In the genomic region with DNA sequence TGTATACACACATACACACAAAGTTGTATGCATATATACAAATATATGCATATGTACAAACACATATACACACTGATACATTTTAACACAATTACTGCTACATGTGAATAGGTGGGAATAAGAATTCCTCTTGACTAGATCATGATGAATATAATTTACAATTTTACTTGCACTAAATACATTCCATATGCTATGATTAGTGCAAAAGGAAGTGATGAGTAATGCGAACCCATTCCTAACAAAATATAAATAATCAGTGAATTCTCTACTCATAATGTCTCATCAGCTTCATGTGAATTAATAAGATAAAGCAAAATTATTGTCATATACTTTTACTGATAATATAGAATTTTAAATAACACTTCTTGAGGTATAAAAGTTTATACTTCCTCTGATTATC, we compare ENCODE assay signal across 23 cellular contexts.
DNase-seq lines count a peak whose midpoint lies in the region; ATAC-seq and TF ChIP-seq lines count a peak whose summit lies in the region.
"Had no signal": no experiment of that assay in that cellular context is flagged by ENCODE, and none has a peak within 500 bp of the region (broad histone marks: within the 10 kb centered on the region; RNA-seq: fewer than 3 reads in every experiment).

No MANE protein-coding gene starts in this region.

- no peak overlapping the region for H3K9ac ChIP-seq in fibroblast of lung (ENCODE audit: insufficient read depth, low read length)

- POLR2A ChIA-PET in MCF 10A (lab: Yijun Ruan, JAX), result no interaction called here
- POLR2A ChIA-PET in CD8-positive, alpha-beta T cell (lab: Charles Lee), result no interaction called here

- H3K4me1 Mint-ChIP-seq in MCF 10A (ENCODE audit: insufficient read depth, unreplicated experiment) (no peaks in the 10 kb centered on the region), GM23338 (peaks cover 3% of the 10 kb centered on the region; the same call in 1 of the 3 replicates)
- H3K4me1 Mint-ChIP-seq in CD8-positive, alpha-beta T cell (ENCODE audit: low read depth), result no peaks in the 10 kb centered on the region
- H3K4me1 Mint-ChIP-seq: natural killer cell had no signal

- no peaks in the 10 kb centered on the region for H3K27me3 ChIP-seq in breast epithelium
- H3K27me3 ChIP-seq in fibroblast of lung (ENCODE audit: control insufficient read depth, insufficient read depth, low read length), result no peaks in the 10 kb centered on the region
- H3K27me3 ChIP-seq in GM23338 (ENCODE audit: insufficient read depth), result no peaks in the 10 kb centered on the region
- H3K27me3 ChIP-seq in CD8-positive, alpha-beta T cell (ENCODE audit: insufficient read depth, low read length), result no peaks in the 10 kb centered on the region

- TF ChIP-seq CTCF in MCF 10A (IDR thresholded peaks at IDR 0.05; ENCODE audit: unreplicated experiment), result no peak
- no peak for TF ChIP-seq CTCF in breast epithelium (IDR thresholded peaks at IDR 0.05)
- TF ChIP-seq CTCF in fibroblast of lung (conservative IDR thresholded peaks at IDR 0.05 in 1 of 2, IDR thresholded peaks at IDR 0.05 in 1 of 2; ENCODE audit: low read depth in 1 of 2, low read length in 2 of 2), result no peak
- TF ChIP-seq CTCF in GM23338 (conservative IDR thresholded peaks at IDR 0.05; ENCODE audit: low read depth in 2 of 2), result no peak
- TF ChIP-seq CTCF in CD8-positive, alpha-beta T cell (IDR thresholded peaks at IDR 0.05), result no peak

- H3K9me3 Mint-ChIP-seq in MCF 10A (ENCODE audit: unreplicated experiment) (no peaks in the 10 kb centered on the region), GM23338 (no peaks in the 10 kb centered on the region)
- no peaks in the 10 kb centered on the region for H3K9me3 Mint-ChIP-seq in CD8-positive, alpha-beta T cell
- H3K9me3 Mint-ChIP-seq: activated T-helper 2 cell treated with anti-CD3 and anti-CD28 coated beads, Interferon-gamma antibody, Interleukin-2, Interleukin-4, amounts not matched to agents 10 μg/mL and 5 μg/mL and 100 μg/mL, durations not matched to agents 14 hours and 24 hours and 36 hours had no signal

- H4K20me1 ChIP-seq in fibroblast of lung (ENCODE audit: control insufficient read depth, extremely low read depth, insufficient read depth, low read length) (no peaks in the 10 kb centered on the region), GM23338 (replicated peaks; ENCODE audit: insufficient read depth) (no peaks in the 10 kb centered on the region)

- no peak overlapping the region for H3K27ac Mint-ChIP-seq in MCF 10A (ENCODE audit: low read depth, unreplicated experiment)
- H3K27ac Mint-ChIP-seq in GM23338, result no peak overlapping the region
- H3K27ac Mint-ChIP-seq in CD8-positive, alpha-beta T cell, result no peak overlapping the region
- H3K27ac Mint-ChIP-seq: activated CD4-positive, alpha-beta memory T cell treated with anti-CD3 and anti-CD28 coated beads for 36 hours; activated naive CD8-positive, alpha-beta T cell; activated T-helper 2 cell treated with anti-CD3 and anti-CD28 coated beads, Interferon-gamma antibody, Interleukin-2, Interleukin-4, amounts not matched to agents 10 μg/mL and 5 μg/mL and 100 μg/mL, durations not matched to agents 14 hours and 24 hours and 36 hours; natural killer cell had no signal

- H3K4me3 Mint-ChIP-seq in MCF 10A (ENCODE audit: unreplicated experiment) (no peak overlapping the region), GM23338 (no peak overlapping the region)
- H3K4me3 Mint-ChIP-seq in CD8-positive, alpha-beta T cell, result no peak overlapping the region
- H3K4me3 Mint-ChIP-seq: activated CD4-positive, alpha-beta memory T cell treated with anti-CD3 and anti-CD28 coated beads for 36 hours; activated naive CD8-positive, alpha-beta T cell; natural killer cell had no signal

- H3K27ac ChIP-seq in breast epithelium (no peak overlapping the region), fibroblast of lung (ENCODE audit: insufficient read depth, low read length) (no peak overlapping the region), GM23338 (ENCODE audit: low read depth) (no peak overlapping the region)
- no peak overlapping the region for H3K27ac ChIP-seq in CD8-positive, alpha-beta T cell (ENCODE audit: low read depth, low read length)
- H3K27ac ChIP-seq: 22Rv1 had no signal

- H2AFZ ChIP-seq in fibroblast of lung (ENCODE audit: low read length) (no peak overlapping the region), GM23338 (no peak overlapping the region)

- BruUV-seq in MCF 10A (replicated peaks; lab: Mats Ljungman, UMichigan), result no TSS peak

- CTCF ChIA-PET in MCF 10A (lab: Yijun Ruan, JAX), result interaction anchor here (0.7 kb wide), 1 partner anchor 14 kb away, joined by 4 read pairs; no protein-coding TSS in a partner anchor
- CTCF ChIA-PET in CD8-positive, alpha-beta T cell (lab: Charles Lee), result no interaction called here

- intact Hi-C loops in MCF 10A (cut with micrococcal nuclease), result no loop called here
- intact Hi-C loops in breast epithelium (cut with DNase I; ENCODE audit: low total_unique reads), result no loop called here
- intact Hi-C loops in CD8-positive, alpha-beta T cell (cut with DNase I, micrococcal nuclease), result no loop called here

- no peak overlapping the region for H3K4me2 ChIP-seq in fibroblast of lung (ENCODE audit: extremely low read depth, insufficient read depth, low read length)
- H3K4me2 ChIP-seq in GM23338, result no peak overlapping the region

- H3K4me3 ChIP-seq in breast epithelium (no peak overlapping the region), fibroblast of lung (replicated peaks in 1 of 4; ENCODE audit: control extremely low read depth in 1 of 4, insufficient read depth in 1 of 4, low read depth in 3 of 4, low read length in 4 of 4) (no peak overlapping the region), GM23338 (no peak overlapping the region)
- no peak overlapping the region for H3K4me3 ChIP-seq in CD8-positive, alpha-beta T cell (ENCODE audit: low read depth, low read length)
- H3K4me3 ChIP-seq: K562 had no signal

- H3K79me2 ChIP-seq in fibroblast of lung (ENCODE audit: control insufficient read depth, insufficient read depth, low read length) (no peaks in the 10 kb centered on the region), GM23338 (replicated peaks; ENCODE audit: insufficient read depth) (no peaks in the 10 kb centered on the region)

- H3K36me3 ChIP-seq in breast epithelium (no peaks in the 10 kb centered on the region), fibroblast of lung (ENCODE audit: control insufficient read depth, insufficient read depth, low read length) (no peaks in the 10 kb centered on the region), GM23338 (ENCODE audit: insufficient read depth) (no peaks in the 10 kb centered on the region)
- H3K36me3 ChIP-seq in CD8-positive, alpha-beta T cell (ENCODE audit: insufficient read depth, low read length), result no peaks in the 10 kb centered on the region

- H3K36me3 Mint-ChIP-seq in MCF 10A (ENCODE audit: insufficient read depth, unreplicated experiment) (no peaks in the 10 kb centered on the region), GM23338 (ENCODE audit: low read depth) (no peaks in the 10 kb centered on the region; the same call in 2 of the 3 replicates)
- H3K36me3 Mint-ChIP-seq in CD8-positive, alpha-beta T cell, result no peaks in the 10 kb centered on the region
- H3K36me3 Mint-ChIP-seq: activated CD4-positive, alpha-beta memory T cell treated with anti-CD3 and anti-CD28 coated beads for 36 hours; activated naive CD8-positive, alpha-beta T cell; natural killer cell had no signal

- no peak for ATAC-seq in GM23338
- no peak for ATAC-seq in CD8-positive, alpha-beta T cell
- ATAC-seq: K562, left ventricle myocardium superior, natural killer cell had no signal

- no peaks in the 10 kb centered on the region; the same call in 1 of the 2 replicates for H3K9me2 ChIP-seq in GM23338 (ENCODE audit: insufficient read depth)

- no peaks in the 10 kb centered on the region for H3F3A ChIP-seq in GM23338 (replicated peaks; ENCODE audit: low read depth)

- H3K4me1 ChIP-seq in breast epithelium (no peaks in the 10 kb centered on the region), fibroblast of lung (ENCODE audit: control insufficient read depth, extremely low read depth, insufficient read depth, low read length) (peaks cover 2% of the 10 kb centered on the region), GM23338 (ENCODE audit: insufficient read depth) (no peaks in the 10 kb centered on the region)
- no peaks in the 10 kb centered on the region for H3K4me1 ChIP-seq in CD8-positive, alpha-beta T cell (ENCODE audit: insufficient read depth, low read length)

- DNase-seq in MCF 10A (ENCODE audit: unreplicated experiment) (peak; percentile 8), breast epithelium (ENCODE audit: low spot score in 2 of 2) (no peak), amniotic epithelial cell (ENCODE audit: low read depth) (peak; percentile 7), fibroblast of lung (ENCODE audit: low read depth in 2 of 2) (peak; percentile 20 to 61), iPS-NIHi11 (ENCODE audit: low spot score) (no peak), GM23338 (ENCODE audit: low spot score) (no peak), NCI-H2227 (lab: John Stamatoyannopoulos, UW; ENCODE audit: unreplicated experiment) (no peak)
- no peak for DNase-seq in CD8-positive, alpha-beta T cell
- DNase-seq: activated CD4-positive, alpha-beta memory T cell treated with anti-CD3 and anti-CD28 coated beads for 36 hours; activated CD4-positive, CD25-positive, alpha-beta regulatory T cell treated with anti-CD3 and anti-CD28 coated beads, Interleukin-2, amount 50 U/mL, for 72 hours; AML-193; erythroblast; GDM1; left ventricle myocardium superior; natural killer cell; NCI-H1417; NCI-H2081 treated with DMSO at 0.1 percent for 48 hours; NCI-H774; stimulated activated naive CD4-positive, alpha-beta T cell treated with Interleukin-2 at 50 U/mL for 16 hours had no signal

- TF ChIP-seq POLR2A in breast epithelium (IDR thresholded peaks at IDR 0.05), result no peak

- H3K27me3 Mint-ChIP-seq in MCF 10A (ENCODE audit: insufficient read depth, unreplicated experiment), result no peaks in the 10 kb centered on the region
- no peaks in the 10 kb centered on the region for H3K27me3 Mint-ChIP-seq in GM23338 (ENCODE audit: insufficient read depth, low read depth, poor library complexity)
- H3K27me3 Mint-ChIP-seq in CD8-positive, alpha-beta T cell (ENCODE audit: low read depth), result no peaks in the 10 kb centered on the region
- H3K27me3 Mint-ChIP-seq: activated CD4-positive, alpha-beta memory T cell treated with anti-CD3 and anti-CD28 coated beads for 36 hours; activated naive CD8-positive, alpha-beta T cell had no signal

- no peaks in the 10 kb centered on the region for H3K9me3 ChIP-seq in breast epithelium
- H3K9me3 ChIP-seq in fibroblast of lung (ENCODE audit: control insufficient read depth, insufficient read depth, low read depth, low read length), result no peaks in the 10 kb centered on the region
- no peaks in the 10 kb centered on the region for H3K9me3 ChIP-seq in CD8-positive, alpha-beta T cell (ENCODE audit: low read length)

TF ChIP-seq in GM23338, 12 proteins besides CTCF, POLR2A, EP300 and RAD21 (continues in another document):
- no peak for TF ChIP-seq JUNB (IDR thresholded peaks at IDR 0.05; ENCODE audit: unreplicated experiment)
- no peak for TF ChIP-seq EZH2phosphoT487 (IDR thresholded peaks at IDR 0.05; ENCODE audit: unreplicated experiment)
- no peak for TF ChIP-seq ZNF331 (CRISPR knock-in tag; IDR thresholded peaks at IDR 0.05; ENCODE audit: low read depth)
- no peak for TF ChIP-seq ZNF114 (CRISPR knock-in tag; IDR thresholded peaks at IDR 0.05)

Comparison
In these comparisons a context has a peak if more than half of its experiments do, and no peak if none do; other contexts are left out.
1. DNase-seq: peak in MCF 10A (single experiment), amniotic epithelial cell (single experiment) and fibroblast of lung (2 of 2); none in breast epithelium (0 of 2), iPS-NIHi11 (single experiment), GM23338 (single experiment), NCI-H2227 (single experiment) and CD8-positive, alpha-beta T cell (0 of 7).